8 cellular contexts compared by ENCODE assay signal in genomic region chr7:115910541-115911164, GRCh38.
A peak's percentile ranks its signal among the peaks of the same experiment; 100 is the strongest.
DNase-seq lines count a peak whose midpoint lies in the region; ATAC-seq, FAIRE-seq and TF ChIP-seq lines count a peak whose summit lies in the region.

No MANE protein-coding gene starts in this region.

- FAIRE-seq in D721Med (lab: Jason Lieb, UNC) (no peak), TTC549 (lab: Jason Lieb, UNC) (peak; percentile 88)

- H3K27ac ChIP-seq in iPS DF 6.9 (ENCODE audit: low read length) = no peak overlapping the region
- H3K27ac ChIP-seq in upper lobe of right lung = no peak overlapping the region

- peak; percentile 63 for ATAC-seq in GM21447 (IDR thresholded peaks at IDR 0.05; ENCODE audit: unreplicated experiment)
- peak; percentile 53 for ATAC-seq in upper lobe of right lung

- TF ChIP-seq POLR2A in NB4 (IDR thresholded peaks at IDR 0.05; ENCODE audit: extremely low read depth, insufficient read length) (no peak), lower leg skin (IDR thresholded peaks at IDR 0.05) (no peak)

- H3K36me3 ChIP-seq in iPS DF 6.9 (ENCODE audit: control insufficient read depth, insufficient read depth, low read length) (no peaks in the 10 kb centered on the region), upper lobe of right lung (no peaks in the 10 kb centered on the region)

- H3K4me1 ChIP-seq in iPS DF 6.9 (ENCODE audit: control insufficient read depth, insufficient read depth, low read length) (no peaks in the 10 kb centered on the region; the same call in 1 of the 2 replicates), upper lobe of right lung (no peaks in the 10 kb centered on the region)

- intact Hi-C loops in upper lobe of right lung (cut with DNase I) = no loop called here
- intact Hi-C loops in lower leg skin (cut with DNase I; ENCODE audit: low total_unique reads) = no loop called here

- no CpG with 5 or more reads among the region's 5 CpGs for WGBS in iPS DF 6.9 (ENCODE audit: insufficient coverage, insufficient read length)
- 2 to 5% methylated on average over 5 of the region's 5 CpGs for WGBS in lower leg skin, 2 donors

- no peak overlapping the region for H3K4me3 ChIP-seq in NB4 (ENCODE audit: low read depth, low read length)
- no peak overlapping the region for H3K4me3 ChIP-seq in iPS DF 6.9 (ENCODE audit: low read length)
- no peak overlapping the region for H3K4me3 ChIP-seq in upper lobe of right lung
- no peak overlapping the region for H3K4me3 ChIP-seq in lower leg skin (ENCODE audit: low read depth, poor library complexity, severe bottlenecking)

- H3K27me3 ChIP-seq in iPS DF 6.9 (ENCODE audit: control insufficient read depth, insufficient read depth, low read length) = no peaks in the 10 kb centered on the region
- no peaks in the 10 kb centered on the region for H3K27me3 ChIP-seq in upper lobe of right lung

- DNase-seq in D721Med (ENCODE audit: insufficient read length, low spot score) (no peak), NB4 (ENCODE audit: low read depth) (peak; percentile 67), iPS DF 6.9 (ENCODE audit: low read depth, low spot score) (peak; percentile 5), upper lobe of right lung (no peak), middle frontal gyrus (ENCODE audit: extremely low spot score, low spot score) (no peak), lower leg skin (ENCODE audit: low spot score in 2 of 2) (no peak)

- H3K9me3 ChIP-seq in iPS DF 6.9 (ENCODE audit: control insufficient read depth, insufficient read depth, low read length) (no peaks in the 10 kb centered on the region), upper lobe of right lung (no peaks in the 10 kb centered on the region)

- TF ChIP-seq CTCF in D721Med (IDR thresholded peaks at IDR 0.05; ENCODE audit: insufficient read depth, missing control alignments) (peak; percentile 73), NB4 (IDR thresholded peaks at IDR 0.05; ENCODE audit: low read depth, low read length) (peak; percentile 48), upper lobe of right lung (IDR thresholded peaks at IDR 0.05) (peak; percentile 59), lower leg skin (IDR thresholded peaks at IDR 0.05) (no peak)

Comparison
In these comparisons a context has a peak if more than half of its experiments do, and no peak if none do; other contexts are left out.
1. DNase-seq: peak in NB4 (single experiment) and iPS DF 6.9 (single experiment); none in D721Med (single experiment), upper lobe of right lung (single experiment), middle frontal gyrus (single experiment) and lower leg skin (0 of 2).
2. CTCF ChIP-seq: peak in D721Med (single experiment), NB4 (single experiment) and upper lobe of right lung (single experiment); none in lower leg skin (0 of 3).